Comparison of ENCODE assay signal across 2 cellular contexts in genomic region chr16:3904875-3905274, GRCh38.
TF ChIP-seq lines count a peak whose summit lies in the region.

No MANE protein-coding gene starts in this region.

TF ChIP-seq in GM23338, 12 proteins besides CTCF, POLR2A, EP300 and RAD21 (continued from another document):
- TF ChIP-seq ZNF114 (CRISPR knock-in tag; IDR thresholded peaks at IDR 0.05), result no peak
- TF ChIP-seq CREB1 (CRISPR knock-in tag; IDR thresholded peaks at IDR 0.05; ENCODE audit: low read depth), result no peak
- TF ChIP-seq, protein P1, sequence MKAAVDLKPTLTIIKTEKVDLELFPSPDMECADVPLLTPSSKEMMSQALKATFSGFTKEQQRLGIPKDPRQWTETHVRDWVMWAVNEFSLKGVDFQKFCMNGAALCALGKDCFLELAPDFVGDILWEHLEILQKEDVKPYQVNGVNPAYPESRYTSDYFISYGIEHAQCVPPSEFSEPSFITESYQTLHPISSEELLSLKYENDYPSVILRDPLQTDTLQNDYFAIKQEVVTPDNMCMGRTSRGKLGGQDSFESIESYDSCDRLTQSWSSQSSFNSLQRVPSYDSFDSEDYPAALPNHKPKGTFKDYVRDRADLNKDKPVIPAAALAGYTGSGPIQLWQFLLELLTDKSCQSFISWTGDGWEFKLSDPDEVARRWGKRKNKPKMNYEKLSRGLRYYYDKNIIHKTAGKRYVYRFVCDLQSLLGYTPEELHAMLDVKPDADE (IDR thresholded peaks at IDR 0.05), result no peak
- TF ChIP-seq EZH2 (IDR thresholded peaks at IDR 0.05; ENCODE audit: low read depth, unreplicated experiment), result no peak
- TF ChIP-seq ZNF331 (CRISPR knock-in tag; IDR thresholded peaks at IDR 0.05; ENCODE audit: low read depth), result no peak

TF ChIP-seq in H1, 55 proteins besides CTCF, POLR2A, EP300 and RAD21 (continued from another document):
- TF ChIP-seq YY1 (IDR thresholded peaks at IDR 0.05; ENCODE audit: low read depth, low read length), result peak; percentile 50; the same call in 1 of the 2 replicates
